Comparison of ENCODE assay signal across 25 cellular contexts in genomic region chr14:99764222-99764706, GRCh38. TPM values are rescaled to one million over a fixed set of nuclear protein-coding genes. Genes with fewer than 3 reads are reported as not detected.
"Had no signal": no experiment of that assay in that cellular context is flagged by ENCODE, and none has a peak within 500 bp of the region (broad histone marks: within the 10 kb centered on the region; RNA-seq: fewer than 3 reads in every experiment).

No MANE protein-coding gene starts in this region.

- FAIRE-seq: TTC549 had no signal

- H3K4me3 Mint-ChIP-seq: activated B cell treated with CpG ODN at 0.5 μM for 24 hours; activated CD4-positive, alpha-beta T cell treated with anti-CD3 and anti-CD28 coated beads, Interleukin-2, amount 10 ng/mL, durations not matched to agents 24 days and 14 days; activated naive CD4-positive, alpha-beta T cell treated with anti-CD3 and anti-CD28 coated beads, Interleukin-2, amount 10 ng/mL, durations not matched to agents 7 days and 5 days; activated naive CD8-positive, alpha-beta T cell treated with anti-CD3 and anti-CD28 coated beads for 36 hours; activated T-cell treated with anti-CD3 and anti-CD28 coated beads, Interleukin-2, amount 50 U/mL, for 4 hours had no signal

- H3K27me3 ChIP-seq: brain microvascular endothelial cell had no signal

- H3K27me3 Mint-ChIP-seq: activated CD4-positive, alpha-beta T cell treated with anti-CD3 and anti-CD28 coated beads, Interleukin-2, amount 10 ng/mL, durations not matched to agents 24 days and 14 days had no signal

- ATAC-seq: activated T-cell treated with anti-CD3 and anti-CD28 coated beads, Interleukin-2, amount 50 U/mL, for 4 hours had no signal

- H3K36me3 Mint-ChIP-seq: activated naive CD4-positive, alpha-beta T cell treated with anti-CD3 and anti-CD28 coated beads, Interleukin-2, amount 10 ng/mL, durations not matched to agents 7 days and 5 days; activated naive CD8-positive, alpha-beta T cell treated with anti-CD3 and anti-CD28 coated beads for 36 hours had no signal

- H3K9me3 Mint-ChIP-seq: activated B cell treated with CpG ODN at 0.5 μM for 24 hours; activated CD4-positive, alpha-beta T cell treated with anti-CD3 and anti-CD28 coated beads, Interleukin-2, amount 10 ng/mL, durations not matched to agents 24 days and 14 days; activated naive CD4-positive, alpha-beta T cell treated with anti-CD3 and anti-CD28 coated beads, Interleukin-2, amount 10 ng/mL, durations not matched to agents 7 days and 5 days; activated T-cell treated with anti-CD3 and anti-CD28 coated beads, Interleukin-2, amount 50 U/mL, for 4 hours had no signal

- H3K4me3 ChIP-seq: cardiac muscle cell had no signal

- H3K27ac Mint-ChIP-seq: activated B cell treated with CpG ODN at 0.5 μM for 24 hours; activated CD4-positive, alpha-beta T cell treated with anti-CD3 and anti-CD28 coated beads, Interleukin-2, amount 10 ng/mL, durations not matched to agents 24 days and 14 days; activated naive CD4-positive, alpha-beta T cell treated with anti-CD3 and anti-CD28 coated beads, Interleukin-2, amount 10 ng/mL, durations not matched to agents 7 days and 5 days; activated naive CD8-positive, alpha-beta T cell treated with anti-CD3 and anti-CD28 coated beads for 36 hours had no signal

- H3K36me3 ChIP-seq: brain microvascular endothelial cell, cardiac muscle cell had no signal

- H3K27ac ChIP-seq: brain microvascular endothelial cell, cardiac muscle cell had no signal

- DNase-seq: activated B cell treated with CpG ODN at 0.5 μM for 24 hours; activated CD4-positive, alpha-beta T cell treated with anti-CD3 and anti-CD28 coated beads for 1 hour; activated CD4-positive, alpha-beta T cell treated with anti-CD3 and anti-CD28 coated beads, Interleukin-2, amount 10 ng/mL, durations not matched to agents 24 days and 14 days; activated CD4-positive, alpha-beta T cell treated with anti-CD3 and anti-CD28 coated beads, Interleukin-2, amount 50 U/mL, for 48 hours; activated CD8-positive, alpha-beta memory T cell treated with anti-CD3 and anti-CD28 coated beads for 24 hours; activated gamma-delta T cell treated with Interleukin-2 at 50 U/mL for 16 hours; activated naive CD4-positive, alpha-beta T cell treated with anti-CD3 and anti-CD28 coated beads, Interleukin-2, amount 10 ng/mL, durations not matched to agents 7 days and 5 days; activated naive CD8-positive, alpha-beta T cell treated with anti-CD3 and anti-CD28 coated beads for 36 hours; activated T-cell treated with anti-CD3 and anti-CD28 coated beads, Interleukin-2, amount 50 U/mL, for 4 hours; brain microvascular endothelial cell; Kasumi-1; NCI-H1105 treated with DMSO at 0.1 percent for 48 hours; NCI-H1436 treated with DMSO at 0.1 percent for 48 hours; NCI-H187; NCI-H2081; NCI-H2171; NCI-H2227 treated with DMSO at 0.1 percent for 48 hours; NCI-H526; NCI-H774; SIG-M5; T-helper 2 cell; T1000 had no signal

- H3K4me1 Mint-ChIP-seq: activated B cell treated with CpG ODN at 0.5 μM for 24 hours; activated CD4-positive, alpha-beta T cell treated with anti-CD3 and anti-CD28 coated beads, Interleukin-2, amount 10 ng/mL, durations not matched to agents 24 days and 14 days; activated naive CD4-positive, alpha-beta T cell treated with anti-CD3 and anti-CD28 coated beads, Interleukin-2, amount 10 ng/mL, durations not matched to agents 7 days and 5 days; activated naive CD8-positive, alpha-beta T cell treated with anti-CD3 and anti-CD28 coated beads for 36 hours had no signal

RNA-seq across cellular contexts. Expression of gene EML1, which starts 28.9 kb away (rescaled TPM):
- total RNA-seq: activated B cell treated with CpG ODN at 0.5 μM for 24 hours, OCI-LY7 had no signal
